In the genomic region with DNA sequence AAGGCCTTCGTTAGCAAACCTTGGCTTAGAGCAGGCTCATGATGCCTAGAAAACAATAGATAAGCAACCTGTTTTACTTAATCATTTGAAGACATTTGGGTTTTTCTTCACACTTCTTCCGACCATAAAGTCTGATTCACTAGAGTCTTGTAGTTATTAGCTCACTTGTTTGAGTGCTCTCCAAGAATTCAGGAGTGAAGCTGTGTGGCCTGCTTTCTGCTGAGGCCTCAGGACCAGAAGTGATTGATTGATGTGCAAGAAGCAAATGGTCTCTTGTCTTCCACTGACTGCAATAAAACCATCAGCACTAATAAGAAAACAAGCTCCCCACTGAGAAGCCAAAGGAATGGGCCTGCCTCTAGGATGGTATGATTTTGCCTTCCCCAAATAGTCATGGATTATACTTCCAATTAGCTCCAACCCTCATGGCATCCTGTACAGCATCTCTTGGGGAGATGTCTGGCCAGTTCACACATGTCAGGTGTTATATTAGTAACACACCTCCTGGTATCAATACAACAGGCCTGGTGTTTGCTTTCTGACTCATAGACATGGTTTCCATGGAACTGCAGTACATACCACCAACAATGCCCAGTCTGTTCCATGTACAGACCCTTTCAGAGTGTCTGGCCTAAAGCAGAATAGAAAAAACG, we compare ENCODE assay signal across 1 cellular context.
TF ChIP-seq lines count a peak whose summit lies in the region.

No MANE protein-coding gene starts in this region.

TF ChIP-seq in K562, 482 proteins besides CTCF, POLR2A, EP300 and RAD21 (continued from another document):
- TF ChIP-seq HMBOX1 (IDR thresholded peaks at IDR 0.05), result no peak
- TF ChIP-seq, protein P1, sequence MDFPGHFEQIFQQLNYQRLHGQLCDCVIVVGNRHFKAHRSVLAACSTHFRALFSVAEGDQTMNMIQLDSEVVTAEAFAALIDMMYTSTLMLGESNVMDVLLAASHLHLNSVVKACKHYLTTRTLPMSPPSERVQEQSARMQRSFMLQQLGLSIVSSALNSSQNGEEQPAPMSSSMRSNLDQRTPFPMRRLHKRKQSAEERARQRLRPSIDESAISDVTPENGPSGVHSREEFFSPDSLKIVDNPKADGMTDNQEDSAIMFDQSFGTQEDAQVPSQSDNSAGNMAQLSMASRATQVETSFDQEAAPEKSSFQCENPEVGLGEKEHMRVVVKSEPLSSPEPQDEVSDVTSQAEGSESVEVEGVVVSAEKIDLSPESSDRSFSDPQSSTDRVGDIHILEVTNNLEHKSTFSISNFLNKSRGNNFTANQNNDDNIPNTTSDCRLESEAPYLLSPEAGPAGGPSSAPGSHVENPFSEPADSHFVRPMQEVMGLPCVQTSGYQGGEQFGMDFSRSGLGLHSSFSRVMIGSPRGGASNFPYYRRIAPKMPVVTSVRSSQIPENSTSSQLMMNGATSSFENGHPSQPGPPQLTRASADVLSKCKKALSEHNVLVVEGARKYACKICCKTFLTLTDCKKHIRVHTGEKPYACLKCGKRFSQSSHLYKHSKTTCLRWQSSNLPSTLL (IDR thresholded peaks at IDR 0.05), result no peak
- no peak for TF ChIP-seq OTX1 (CRISPR knock-in tag; IDR thresholded peaks at IDR 0.05)
